8 cellular contexts compared by ENCODE assay signal in the genomic region with DNA sequence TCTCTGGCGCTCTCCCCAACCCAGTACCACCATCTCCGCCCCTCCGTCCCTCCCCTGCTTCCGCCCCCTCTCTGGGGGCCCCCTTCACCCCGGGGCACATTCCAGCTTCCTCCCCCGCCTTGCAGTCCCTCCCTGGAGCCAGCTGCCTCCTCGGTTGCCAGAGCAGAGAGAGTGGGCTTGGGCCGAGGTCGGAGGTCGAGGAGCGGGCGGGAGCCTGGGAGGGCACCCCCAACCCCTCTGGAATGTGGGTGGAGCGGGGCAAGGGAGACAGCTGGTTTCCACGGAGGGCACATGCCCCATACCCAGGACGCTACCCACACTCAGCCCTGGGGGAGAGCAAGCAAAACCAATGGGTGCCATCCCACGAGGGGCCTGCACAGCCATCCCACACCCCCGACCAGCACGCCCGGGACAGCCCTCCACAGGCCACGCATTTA. TPM values are rescaled to one million over a fixed set of nuclear protein-coding genes. Genes with fewer than 3 reads are reported as not detected.
DNase-seq lines count a peak whose midpoint lies in the region; ATAC-seq, FAIRE-seq and TF ChIP-seq lines count a peak whose summit lies in the region.

No MANE protein-coding gene starts in this region.

- H3K36me3 ChIP-seq in CD8-positive, alpha-beta T cell (ENCODE audit: insufficient read depth, low read length): peaks cover 4% of the 10 kb centered on the region
- peaks cover 0 to under 1% (median 0%) of the 10 kb centered on the region in 3 donors for H3K36me3 ChIP-seq in pancreas

- H3K27me3 ChIP-seq in CD8-positive, alpha-beta T cell (ENCODE audit: insufficient read depth, low read length): no peaks in the 10 kb centered on the region
- no peaks in the 10 kb centered on the region for H3K27me3 ChIP-seq in pancreas

- ATAC-seq in CD8-positive, alpha-beta T cell: no peak
- no peak for ATAC-seq in pancreas
- no peak for ATAC-seq in GM19395 (IDR thresholded peaks at IDR 0.05; ENCODE audit: unreplicated experiment)

- CTCF ChIA-PET in CD8-positive, alpha-beta T cell (lab: Charles Lee): interaction anchor here (1.6 to 16.0 kb wide), 3 partner anchors 9 to 20 kb away, joined by 3 to 498 read pairs (median 5); a partner anchor contains a TSS

- POLR2A ChIA-PET in CD8-positive, alpha-beta T cell (lab: Charles Lee): interaction anchor here (1.9 to 3.7 kb wide), 2 partner anchors 10 to 18 kb away, joined by 6 to 18 read pairs; no protein-coding TSS in a partner anchor

- no peaks in the 10 kb centered on the region for H3K9me3 Mint-ChIP-seq in CD8-positive, alpha-beta T cell

- peaks cover 70% of the 10 kb centered on the region for H3K4me1 ChIP-seq in CD8-positive, alpha-beta T cell (ENCODE audit: insufficient read depth, low read length)
- peaks cover 32 to 68% (median 33%) of the 10 kb centered on the region in 3 donors for H3K4me1 ChIP-seq in pancreas

- H3K27ac Mint-ChIP-seq in CD8-positive, alpha-beta T cell: peak overlapping the region; percentile 70

- peaks cover 1% of the 10 kb centered on the region for H3K36me3 Mint-ChIP-seq in CD8-positive, alpha-beta T cell

- intact Hi-C loops in CD8-positive, alpha-beta T cell (cut with DNase I, micrococcal nuclease): no loop called here
- intact Hi-C loops in pancreas (cut with DNase I): no loop called here

- H3K4me3 ChIP-seq in CD8-positive, alpha-beta T cell (ENCODE audit: low read depth, low read length): no peak overlapping the region
- H3K4me3 ChIP-seq in epithelial cell of proximal tubule (ENCODE audit: low read depth, low read length) (peak overlapping the region; percentile 90), pancreas (peak overlapping the region in 2 of 4 donors; percentile 11 to 62)

- no peaks in the 10 kb centered on the region for H3K9me3 ChIP-seq in CD8-positive, alpha-beta T cell (ENCODE audit: low read length)
- no peaks in the 10 kb centered on the region for H3K9me3 ChIP-seq in pancreas

- no peak overlapping the region for H3K27ac ChIP-seq in CD8-positive, alpha-beta T cell (ENCODE audit: low read depth, low read length)
- peak overlapping the region; percentile 95 to 98 (median 97) for H3K27ac ChIP-seq in pancreas

- TF ChIP-seq CTCF in CD8-positive, alpha-beta T cell (IDR thresholded peaks at IDR 0.05): no peak
- TF ChIP-seq CTCF in epithelial cell of proximal tubule (conservative IDR thresholded peaks at IDR 0.05; ENCODE audit: low read depth, low read length) (no peak), pancreas (IDR thresholded peaks at IDR 0.05) (no peak)

- 51 to 52% methylated on average over 19 to 20 of the region's 20 CpGs for WGBS in pancreas, 2 donors

- no peak for FAIRE-seq in pancreas (lab: Jason Lieb, UNC)

- no peak for DNase-seq in CD8-positive, alpha-beta T cell
- DNase-seq in epithelial cell of proximal tubule (ENCODE audit: low read depth): no peak
- DNase-seq in pancreas: no peak
- DNase-seq in NOMO-1 treated with DMSO at 0.1 percent for 48 hours (lab: John Stamatoyannopoulos, UW; ENCODE audit: unreplicated experiment): no peak
- DNase-seq in NCI-H2171 (lab: John Stamatoyannopoulos, UW): no peak
- DNase-seq in DMS79 treated with DMSO at 0.1 percent for 48 hours (lab: John Stamatoyannopoulos, UW): no peak

- H3K4me3 Mint-ChIP-seq in CD8-positive, alpha-beta T cell: peak overlapping the region; percentile 29

- H3K27me3 Mint-ChIP-seq in CD8-positive, alpha-beta T cell (ENCODE audit: low read depth): no peaks in the 10 kb centered on the region

- peaks cover 54% of the 10 kb centered on the region for H3K4me1 Mint-ChIP-seq in CD8-positive, alpha-beta T cell (ENCODE audit: low read depth)

TF ChIP-seq in PFSK-1, 5 proteins besides CTCF, POLR2A, EP300 and RAD21:
- TF ChIP-seq POLR2AphosphoS5 (IDR thresholded peaks at IDR 0.05; ENCODE audit: low read depth, low read length): peak; percentile 18; the same call in 1 of the 2 replicates
- no peak for TF ChIP-seq SIN3A (IDR thresholded peaks at IDR 0.05; ENCODE audit: borderline replicate concordance, insufficient read depth, low read length)
- TF ChIP-seq, protein P1, sequence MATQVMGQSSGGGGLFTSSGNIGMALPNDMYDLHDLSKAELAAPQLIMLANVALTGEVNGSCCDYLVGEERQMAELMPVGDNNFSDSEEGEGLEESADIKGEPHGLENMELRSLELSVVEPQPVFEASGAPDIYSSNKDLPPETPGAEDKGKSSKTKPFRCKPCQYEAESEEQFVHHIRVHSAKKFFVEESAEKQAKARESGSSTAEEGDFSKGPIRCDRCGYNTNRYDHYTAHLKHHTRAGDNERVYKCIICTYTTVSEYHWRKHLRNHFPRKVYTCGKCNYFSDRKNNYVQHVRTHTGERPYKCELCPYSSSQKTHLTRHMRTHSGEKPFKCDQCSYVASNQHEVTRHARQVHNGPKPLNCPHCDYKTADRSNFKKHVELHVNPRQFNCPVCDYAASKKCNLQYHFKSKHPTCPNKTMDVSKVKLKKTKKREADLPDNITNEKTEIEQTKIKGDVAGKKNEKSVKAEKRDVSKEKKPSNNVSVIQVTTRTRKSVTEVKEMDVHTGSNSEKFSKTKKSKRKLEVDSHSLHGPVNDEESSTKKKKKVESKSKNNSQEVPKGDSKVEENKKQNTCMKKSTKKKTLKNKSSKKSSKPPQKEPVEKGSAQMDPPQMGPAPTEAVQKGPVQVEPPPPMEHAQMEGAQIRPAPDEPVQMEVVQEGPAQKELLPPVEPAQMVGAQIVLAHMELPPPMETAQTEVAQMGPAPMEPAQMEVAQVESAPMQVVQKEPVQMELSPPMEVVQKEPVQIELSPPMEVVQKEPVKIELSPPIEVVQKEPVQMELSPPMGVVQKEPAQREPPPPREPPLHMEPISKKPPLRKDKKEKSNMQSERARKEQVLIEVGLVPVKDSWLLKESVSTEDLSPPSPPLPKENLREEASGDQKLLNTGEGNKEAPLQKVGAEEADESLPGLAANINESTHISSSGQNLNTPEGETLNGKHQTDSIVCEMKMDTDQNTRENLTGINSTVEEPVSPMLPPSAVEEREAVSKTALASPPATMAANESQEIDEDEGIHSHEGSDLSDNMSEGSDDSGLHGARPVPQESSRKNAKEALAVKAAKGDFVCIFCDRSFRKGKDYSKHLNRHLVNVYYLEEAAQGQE (IDR thresholded peaks at IDR 0.05; ENCODE audit: insufficient read depth in 1 of 2, low read depth in 2 of 2, low read length in 2 of 2): no peak
- TF ChIP-seq TAF1 (IDR thresholded peaks at IDR 0.05; ENCODE audit: borderline replicate concordance, insufficient read depth, low read length): no peak
- TF ChIP-seq FOXP2 (optimal IDR thresholded peaks at IDR 0.05; ENCODE audit: borderline replicate concordance, extremely low read depth, extremely low read length, insufficient read depth): no peak

RNA-seq across cellular contexts. Expression of a gene that starts 6.4 kb away (rescaled TPM):
- total RNA-seq in CD8-positive, alpha-beta T cell: 100 to 1,000 TPM; 689 to 695 TPM
- polyA plus RNA-seq in PFSK-1 (2012; ENCODE audit: insufficient read length, low read depth): 430 TPM
- total RNA-seq in epithelial cell of proximal tubule (165 and 317 TPM in 2 replicates), pancreas (100 to 1,000 TPM; 232 to 607 (median 483) TPM)
- 1,000 to 10,000 TPM in 1 of 2 donors, 100 to 1,000 TPM in 1; 802 to 1,009 TPM for polyA plus RNA-seq in pancreas

RNA-seq across cellular contexts. Expression of a gene that starts 12.6 kb away (rescaled TPM):
- 10 to 100 TPM; 36.2 to 37.4 TPM for total RNA-seq in CD8-positive, alpha-beta T cell
- polyA plus RNA-seq in PFSK-1 (2012; ENCODE audit: insufficient read length, low read depth): 141 TPM
- total RNA-seq in epithelial cell of proximal tubule (123 and 124 TPM in 2 replicates), pancreas (10 to 100 TPM; 16.1 to 26.1 (median 22.9) TPM)
- 10 to 100 TPM; 69.8 to 83.4 TPM for polyA plus RNA-seq in pancreas

RNA-seq across cellular contexts. Expression of a gene that starts 14.3 kb away (rescaled TPM):
- total RNA-seq in CD8-positive, alpha-beta T cell: 100 to 1,000 TPM; 305 to 314 TPM
- polyA plus RNA-seq in PFSK-1 (2012; ENCODE audit: insufficient read length, low read depth): 102 TPM
- total RNA-seq in epithelial cell of proximal tubule (44.1 and 66.3 TPM in 2 replicates), pancreas (10 to 100 TPM; 32.1 to 78.0 (median 49.1) TPM)
- polyA plus RNA-seq in pancreas: 10 to 100 TPM; 36.6 to 49.1 TPM

RNA-seq across cellular contexts. Expression of a gene that starts 21.2 kb away (rescaled TPM):
- total RNA-seq in CD8-positive, alpha-beta T cell: 10 to 100 TPM; 86.2 to 96.3 TPM
- 582 TPM for polyA plus RNA-seq in PFSK-1 (2012; ENCODE audit: insufficient read length, low read depth)
- total RNA-seq in epithelial cell of proximal tubule: 110 and 114 TPM in 2 replicates
- total RNA-seq in pancreas: 100 to 1,000 TPM in 5 of 6 donors, 10 to 100 TPM in 1; 97.3 to 192 (median 149) TPM
- polyA plus RNA-seq in pancreas: 100 to 1,000 TPM; 173 to 515 TPM

RNA-seq across cellular contexts. Expression of a gene that starts 23.0 kb away (rescaled TPM):
- not detected for total RNA-seq in CD8-positive, alpha-beta T cell
- polyA plus RNA-seq in PFSK-1 (2012; ENCODE audit: insufficient read length, low read depth): 13.1 TPM
- total RNA-seq in epithelial cell of proximal tubule: 0.23 and 0.36 TPM in 2 replicates
- total RNA-seq in pancreas: under 1 TPM in 2 of 6 donors, not detected in 4; 0.22 to 0.94 TPM
- not detected for polyA plus RNA-seq in pancreas
